5 cellular contexts compared by ENCODE assay signal in the genomic region with DNA sequence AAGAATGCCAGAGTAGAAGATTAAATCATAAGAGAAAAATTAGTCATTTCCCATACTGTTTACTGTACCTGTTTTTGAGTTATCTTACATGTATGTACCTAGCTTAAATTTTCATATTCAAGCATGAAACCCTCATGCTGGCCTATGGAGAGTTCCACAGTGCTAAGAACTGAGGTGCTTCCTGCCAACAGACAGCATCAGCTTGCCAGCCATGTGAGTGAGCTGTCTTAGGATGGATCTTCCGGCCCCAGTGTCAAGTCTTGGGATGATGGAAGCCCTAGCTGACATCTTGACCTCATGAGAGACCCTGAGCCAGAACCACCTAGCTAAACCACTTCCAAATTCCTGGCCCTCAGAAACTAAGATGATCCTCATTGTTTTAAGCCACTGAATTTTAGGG.
"Had no signal": no experiment of that assay in that cellular context is flagged by ENCODE, and none has a peak within 500 bp of the region (broad histone marks: within the 10 kb centered on the region; RNA-seq: fewer than 3 reads in every experiment).

No MANE protein-coding gene starts in this region.

- ATAC-seq: HepG2 had no signal

- DNase-seq: H9, HCEC 1CT had no signal

- H3K4me3 ChIP-seq: GM23338 had no signal

- H2AFZ ChIP-seq: GM23338 had no signal

- H3K4me2 ChIP-seq: GM23338 had no signal

- H3K27ac ChIP-seq: HL-60 had no signal
